ENCODE assay signal across 11 cellular contexts in the genomic region with DNA sequence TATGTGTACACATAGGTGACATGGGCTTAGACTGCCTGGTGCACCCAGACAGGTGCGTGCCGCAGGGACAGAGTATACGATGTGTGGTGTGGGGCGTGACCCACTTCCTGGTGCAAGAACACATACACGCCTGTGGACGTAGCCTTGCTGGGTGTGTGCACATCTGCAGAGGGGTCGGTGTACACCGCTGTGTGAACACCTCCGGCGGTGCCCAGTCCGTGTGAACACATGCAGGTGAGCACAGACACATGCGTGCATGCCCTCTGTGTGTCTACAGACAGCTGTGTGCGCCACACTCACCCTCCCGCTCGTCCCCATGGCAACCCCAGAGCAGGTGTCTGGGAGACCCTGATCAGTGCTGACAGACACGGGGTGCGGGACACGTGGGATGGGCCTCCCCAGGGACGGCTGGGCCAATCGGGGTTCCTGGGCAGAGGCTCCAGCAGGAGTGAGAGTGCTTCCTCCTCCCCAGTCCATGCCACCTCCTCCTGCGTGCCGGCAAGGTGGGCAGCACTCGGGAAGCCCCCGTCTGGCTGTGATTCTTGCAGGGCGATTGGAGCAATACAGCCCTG. TPM values are rescaled to one million over a fixed set of nuclear protein-coding genes. Genes with fewer than 3 reads are reported as not detected.
DNase-seq lines count a peak whose midpoint lies in the region; ATAC-seq and TF ChIP-seq lines count a peak whose summit lies in the region.
"Had no signal": no experiment of that assay in that cellular context is flagged by ENCODE, and none has a peak within 500 bp of the region (broad histone marks: within the 10 kb centered on the region; RNA-seq: fewer than 3 reads in every experiment).

No MANE protein-coding gene starts in this region.

- no peaks in the 10 kb centered on the region for H3K36me3 Mint-ChIP-seq in activated naive CD4-positive, alpha-beta T cell treated with anti-CD3 and anti-CD28 coated beads for 36 hours (ENCODE audit: low read depth)
- H3K36me3 Mint-ChIP-seq in MCF 10A (ENCODE audit: insufficient read depth, unreplicated experiment), result no peaks in the 10 kb centered on the region
- H3K36me3 Mint-ChIP-seq: CD4-positive, alpha-beta memory T cell had no signal

- peak; percentile 2 for DNase-seq in activated naive CD4-positive, alpha-beta T cell treated with anti-CD3 and anti-CD28 coated beads for 36 hours
- DNase-seq in activated naive CD4-positive, alpha-beta T cell (lab: John Stamatoyannopoulos, UW), result no peak
- peak; percentile 55 for DNase-seq in RWPE2 (ENCODE audit: low spot score)
- peak; percentile 41 for DNase-seq in left lobe of liver (ENCODE audit: low spot score)
- DNase-seq in upper lobe of right lung, result peak; percentile 60
- no peak for DNase-seq in osteoblast (ENCODE audit: insufficient read length, low spot score, missing footprints)
- no peak for DNase-seq in stimulated activated CD8-positive, alpha-beta memory T cell treated with anti-CD3 and anti-CD28 coated beads, Interleukin-4, amount 100 ng/mL, for 48 hours
- DNase-seq in MCF 10A (ENCODE audit: unreplicated experiment), result no peak
- DNase-seq: CD4-positive, alpha-beta memory T cell; naive B cell; stimulated activated CD4-positive, alpha-beta T cell treated with anti-CD3 and anti-CD28 coated beads, Interleukin-1b, Interleukin-23, amount 100 ng/mL, for 48 hours had no signal

- no peaks in the 10 kb centered on the region for H3K36me3 ChIP-seq in RWPE2 (ENCODE audit: low read depth)
- no peaks in the 10 kb centered on the region for H3K36me3 ChIP-seq in upper lobe of right lung
- H3K36me3 ChIP-seq in osteoblast (ENCODE audit: insufficient read depth, low read length), result no peaks in the 10 kb centered on the region

- peaks cover 5% of the 10 kb centered on the region for H3K4me1 Mint-ChIP-seq in activated naive CD4-positive, alpha-beta T cell treated with anti-CD3 and anti-CD28 coated beads for 36 hours (ENCODE audit: low read depth)
- no peaks in the 10 kb centered on the region for H3K4me1 Mint-ChIP-seq in MCF 10A (ENCODE audit: insufficient read depth, unreplicated experiment)
- H3K4me1 Mint-ChIP-seq: naive B cell had no signal

- no peak overlapping the region for H3K4me2 ChIP-seq in osteoblast (ENCODE audit: insufficient read depth, low read length)

- no peak overlapping the region for H3K27ac Mint-ChIP-seq in activated naive CD4-positive, alpha-beta T cell treated with anti-CD3 and anti-CD28 coated beads for 36 hours
- H3K27ac Mint-ChIP-seq in MCF 10A (ENCODE audit: low read depth, unreplicated experiment), result no peak overlapping the region
- H3K27ac Mint-ChIP-seq: CD4-positive, alpha-beta memory T cell; naive B cell had no signal

- CTCF ChIA-PET in activated naive CD4-positive, alpha-beta T cell treated with anti-CD3 and anti-CD28 coated beads for 36 hours (lab: Charles Lee), result no interaction called here
- CTCF ChIA-PET in MCF 10A (lab: Yijun Ruan, JAX), result no interaction called here

- intact Hi-C loops in activated naive CD4-positive, alpha-beta T cell treated with anti-CD3 and anti-CD28 coated beads for 36 hours (cut with micrococcal nuclease), result no loop called here
- intact Hi-C loops in upper lobe of right lung (cut with DNase I), result no loop called here
- intact Hi-C loops in MCF 10A (cut with micrococcal nuclease), result no loop called here

- POLR2A ChIA-PET in MCF 10A (lab: Yijun Ruan, JAX), result no interaction called here

- H3K27me3 ChIP-seq in RWPE2 (ENCODE audit: insufficient read depth, poor library complexity, severe bottlenecking), result no peaks in the 10 kb centered on the region
- peaks cover 12% of the 10 kb centered on the region for H3K27me3 ChIP-seq in upper lobe of right lung
- H3K27me3 ChIP-seq in osteoblast (ENCODE audit: insufficient read depth, low read length), result no peaks in the 10 kb centered on the region

- ATAC-seq in RWPE2 (ENCODE audit: low read depth), result no peak; the same call in 2 of the 3 replicates
- no peak for ATAC-seq in left lobe of liver
- ATAC-seq in upper lobe of right lung, result no peak

- H3K4me1 ChIP-seq in RWPE2 (ENCODE audit: insufficient read depth, poor library complexity, severe bottlenecking) (no peaks in the 10 kb centered on the region), upper lobe of right lung (no peaks in the 10 kb centered on the region), osteoblast (ENCODE audit: insufficient read depth, low read length) (no peaks in the 10 kb centered on the region)

- H3K27me3 Mint-ChIP-seq in activated naive CD4-positive, alpha-beta T cell treated with anti-CD3 and anti-CD28 coated beads for 36 hours (ENCODE audit: low read depth), result peaks cover 5% of the 10 kb centered on the region
- peaks cover 55% of the 10 kb centered on the region for H3K27me3 Mint-ChIP-seq in MCF 10A (ENCODE audit: insufficient read depth, unreplicated experiment)

- peaks cover 4% of the 10 kb centered on the region for H3K9me3 Mint-ChIP-seq in activated naive CD4-positive, alpha-beta T cell treated with anti-CD3 and anti-CD28 coated beads for 36 hours
- H3K9me3 Mint-ChIP-seq in MCF 10A (ENCODE audit: unreplicated experiment), result peaks cover 12% of the 10 kb centered on the region

- no peak overlapping the region for H3K27ac ChIP-seq in RWPE2 (ENCODE audit: poor library complexity, severe bottlenecking)
- H3K27ac ChIP-seq in upper lobe of right lung, result no peak overlapping the region
- no peak overlapping the region for H3K27ac ChIP-seq in osteoblast (ENCODE audit: low read depth, low read length)

- H2AFZ ChIP-seq in osteoblast (ENCODE audit: low read length), result no peak overlapping the region

- no peaks in the 10 kb centered on the region for H4K20me1 ChIP-seq in osteoblast (ENCODE audit: insufficient read depth, low read length)

- BruUV-seq in MCF 10A (replicated peaks; lab: Mats Ljungman, UMichigan), result no TSS peak

- TF ChIP-seq CTCF in RWPE2 (IDR thresholded peaks at IDR 0.05; ENCODE audit: poor library complexity, severe bottlenecking) (no peak), upper lobe of right lung (IDR thresholded peaks at IDR 0.05) (no peak), osteoblast (IDR thresholded peaks at IDR 0.05; ENCODE audit: extremely low read depth, low read depth, low read length) (no peak), MCF 10A (IDR thresholded peaks at IDR 0.05; ENCODE audit: unreplicated experiment) (no peak)

- no peak overlapping the region for H3K4me3 ChIP-seq in RWPE2 (ENCODE audit: severe bottlenecking)
- H3K4me3 ChIP-seq in upper lobe of right lung, result no peak overlapping the region
- no peak overlapping the region for H3K4me3 ChIP-seq in osteoblast (ENCODE audit: insufficient read depth, low read length)

- peaks cover 6% of the 10 kb centered on the region for H3K79me2 ChIP-seq in osteoblast (ENCODE audit: insufficient read depth, low read length)

- H3K9me3 ChIP-seq in RWPE2 (ENCODE audit: severe bottlenecking) (no peaks in the 10 kb centered on the region), upper lobe of right lung (no peaks in the 10 kb centered on the region), osteoblast (ENCODE audit: low read depth, low read length) (no peaks in the 10 kb centered on the region)

- H3K4me3 Mint-ChIP-seq in activated naive CD4-positive, alpha-beta T cell treated with anti-CD3 and anti-CD28 coated beads for 36 hours, result no peak overlapping the region
- H3K4me3 Mint-ChIP-seq in MCF 10A (ENCODE audit: unreplicated experiment), result no peak overlapping the region
- H3K4me3 Mint-ChIP-seq: CD4-positive, alpha-beta memory T cell; naive B cell had no signal

RNA-seq across cellular contexts. Expression of a gene that starts 23.4 kb away (rescaled TPM):
- not detected for total RNA-seq in activated naive CD4-positive, alpha-beta T cell treated with anti-CD3 and anti-CD28 coated beads for 36 hours
- total RNA-seq in left lobe of liver, result 17.5 TPM
- 4.3 TPM for total RNA-seq in upper lobe of right lung
- total RNA-seq in osteoblast, result 12.7 and 14.1 TPM in 2 replicates
- total RNA-seq in MCF 10A (2022), result not detected in 2 replicates

Comparison
In these comparisons a context has a peak if more than half of its experiments do, and no peak if none do; other contexts are left out.
1. DNase-seq: peak in activated naive CD4-positive, alpha-beta T cell treated with anti-CD3 and anti-CD28 coated beads for 36 hours (single experiment), RWPE2 (single experiment), left lobe of liver (single experiment) and upper lobe of right lung (single experiment); none in activated naive CD4-positive, alpha-beta T cell (0 of 4), osteoblast (single experiment), stimulated activated CD8-positive, alpha-beta memory T cell treated with anti-CD3 and anti-CD28 coated beads, Interleukin-4, amount 100 ng/mL, for 48 hours (single experiment) and MCF 10A (single experiment).